Comparison of ENCODE assay signal across 8 cellular contexts in the genomic region with DNA sequence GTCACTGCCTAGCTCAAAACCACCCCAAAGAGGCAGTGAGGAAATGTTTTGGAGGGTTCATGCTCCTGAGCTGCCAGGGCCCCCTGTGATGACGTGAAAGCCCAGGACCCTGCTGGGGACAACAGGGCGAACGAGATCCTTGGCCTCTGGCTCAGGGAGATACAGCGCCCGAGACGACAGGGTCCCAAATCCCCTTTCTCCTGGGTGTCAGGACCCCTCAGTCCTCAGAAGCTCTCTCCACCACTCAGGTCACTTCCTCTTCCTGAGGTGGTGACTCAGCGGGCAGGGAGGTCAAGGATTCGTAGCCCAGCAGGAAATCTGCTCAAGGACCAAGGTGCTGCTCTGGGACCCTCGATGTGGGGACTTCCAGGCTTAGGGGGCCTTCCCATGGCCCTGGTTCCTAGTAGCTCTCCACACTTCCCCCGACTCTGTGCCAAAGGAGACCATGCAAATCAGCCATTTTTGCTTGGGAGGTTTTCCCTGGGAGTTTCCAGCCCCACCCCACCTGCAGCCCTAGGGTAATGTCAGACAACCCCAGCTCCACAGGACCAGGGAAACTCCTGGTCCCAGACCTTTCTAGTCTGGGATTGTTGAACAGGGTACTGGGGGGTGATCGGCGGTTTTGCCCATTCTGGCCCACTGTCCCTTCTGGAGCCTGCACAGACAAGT. TPM values are rescaled to one million over a fixed set of nuclear protein-coding genes. Genes with fewer than 3 reads are reported as not detected.
DNase-seq lines count a peak whose midpoint lies in the region; ATAC-seq, FAIRE-seq and TF ChIP-seq lines count a peak whose summit lies in the region.

No MANE protein-coding gene starts in this region.

- H3K27me3 ChIP-seq in thymus (ENCODE audit: control insufficient read depth, insufficient read depth) = no peaks in the 10 kb centered on the region

- no peaks in the 10 kb centered on the region for H3K27me3 Mint-ChIP-seq in activated T-helper 1 cell treated with anti-CD3 and anti-CD28 coated beads, Interleukin-12 subunit alpha, Interleukin-12 subunit beta, Interleukin-2, Interleukin-4 antibody, amounts not matched to agents 30 ng/mL and 10 ng/mL and 1 ng/mL, durations not matched to agents 14 hours and 24 hours and 36 hours (ENCODE audit: insufficient read depth)

- H3K9me3 Mint-ChIP-seq in activated T-helper 1 cell treated with anti-CD3 and anti-CD28 coated beads, Interleukin-12 subunit alpha, Interleukin-12 subunit beta, Interleukin-2, Interleukin-4 antibody, amounts not matched to agents 30 ng/mL and 10 ng/mL and 1 ng/mL, durations not matched to agents 14 hours and 24 hours and 36 hours = no peaks in the 10 kb centered on the region

- H3K4me3 ChIP-seq in kidney (ENCODE audit: low read length in 2 of 2) (no peak overlapping the region), thymus (ENCODE audit: low read length) (peak overlapping the region; percentile 43)

- WGBS in thymus = 39% methylated on average over 12 of the region's 12 CpGs

- peak overlapping the region; percentile 54 for H3K4me3 Mint-ChIP-seq in activated T-helper 1 cell treated with anti-CD3 and anti-CD28 coated beads, Interleukin-12 subunit alpha, Interleukin-12 subunit beta, Interleukin-2, Interleukin-4 antibody, amounts not matched to agents 30 ng/mL and 10 ng/mL and 1 ng/mL, durations not matched to agents 14 hours and 24 hours and 36 hours

- peaks cover 4% of the 10 kb centered on the region for H3K36me3 Mint-ChIP-seq in activated T-helper 1 cell treated with anti-CD3 and anti-CD28 coated beads, Interleukin-12 subunit alpha, Interleukin-12 subunit beta, Interleukin-2, Interleukin-4 antibody, amounts not matched to agents 30 ng/mL and 10 ng/mL and 1 ng/mL, durations not matched to agents 14 hours and 24 hours and 36 hours (ENCODE audit: low read depth)

- no peaks in the 10 kb centered on the region for H3K9me3 ChIP-seq in kidney (ENCODE audit: control insufficient read depth in 1 of 2, low read length in 2 of 2)
- H3K9me3 ChIP-seq in thymus (ENCODE audit: control insufficient read depth) = no peaks in the 10 kb centered on the region

- peak overlapping the region; percentile 16 to 34 for H3K9ac ChIP-seq in kidney (ENCODE audit: low read length in 2 of 2)

- H3K36me3 ChIP-seq in kidney (ENCODE audit: control insufficient read depth in 1 of 2, insufficient read depth in 2 of 2, low read length in 2 of 2) (peaks cover 0 to 4% of the 10 kb centered on the region in 2 donors), thymus (ENCODE audit: control insufficient read depth, insufficient read depth) (peaks cover 10% of the 10 kb centered on the region)

- H3K4me1 ChIP-seq in kidney (ENCODE audit: control insufficient read depth in 1 of 2, insufficient read depth in 1 of 2, low read depth in 1 of 2, low read length in 2 of 2) (peaks cover 75 to 83% of the 10 kb centered on the region in 2 donors), thymus (ENCODE audit: control insufficient read depth, insufficient read depth, low read length) (peaks cover 75% of the 10 kb centered on the region)

- ATAC-seq in GM18498 (IDR thresholded peaks at IDR 0.05; ENCODE audit: unreplicated experiment) = no peak

- no peak for FAIRE-seq in kidney (lab: Jason Lieb, UNC)

- intact Hi-C loops in activated T-helper 1 cell treated with anti-CD3 and anti-CD28 coated beads, Interleukin-12 subunit alpha, Interleukin-12 subunit beta, Interleukin-2, Interleukin-4 antibody, amounts not matched to agents 30 ng/mL and 10 ng/mL and 1 ng/mL, durations not matched to agents 14 hours and 24 hours and 36 hours (cut with micrococcal nuclease) = loop anchor here (1.0 to 5.0 kb wide), 2 partner anchors 15 to 84 kb away; a partner anchor contains a TSS
- intact Hi-C loops in kidney (cut with DNase I) = no loop called here

- H3K27ac ChIP-seq in kidney (ENCODE audit: low read depth in 2 of 2, low read length in 2 of 2) = peak overlapping the region; percentile 86 to 92
- peak overlapping the region; percentile 96 for H3K27ac ChIP-seq in thymus (ENCODE audit: low read depth)

- peak; percentile 77 for DNase-seq in activated CD8-positive, alpha-beta memory T cell treated with anti-CD3 and anti-CD28 coated beads for 24 hours
- no peak for DNase-seq in activated CD8-positive, alpha-beta memory T cell treated with anti-CD3 and anti-CD28 coated beads, Interleukin-2, amount 50 U/mL, for 48 hours
- no peak for DNase-seq in activated T-helper 1 cell treated with anti-CD3 and anti-CD28 coated beads, Interleukin-12 subunit alpha, Interleukin-12 subunit beta, Interleukin-2, Interleukin-4 antibody, amounts not matched to agents 30 ng/mL and 10 ng/mL and 1 ng/mL, durations not matched to agents 14 hours and 24 hours and 36 hours (ENCODE audit: low spot score)
- DNase-seq in kidney = peak; percentile 75
- DNase-seq in SIG-M5 treated with dmso at 0.1 percent for 504 hours (lab: John Stamatoyannopoulos, UW; ENCODE audit: unreplicated experiment) = no peak
- DNase-seq in activated CD4-positive, CD25-positive, alpha-beta regulatory T cell treated with anti-CD3 and anti-CD28 coated beads, Interleukin-2, amount 50 U/mL, for 72 hours = no peak

- TF ChIP-seq CTCF in kidney (IDR thresholded peaks at IDR 0.05; ENCODE audit: borderline replicate concordance, extremely low read depth, insufficient read depth) = no peak

- H3K27ac Mint-ChIP-seq in activated T-helper 1 cell treated with anti-CD3 and anti-CD28 coated beads, Interleukin-12 subunit alpha, Interleukin-12 subunit beta, Interleukin-2, Interleukin-4 antibody, amounts not matched to agents 30 ng/mL and 10 ng/mL and 1 ng/mL, durations not matched to agents 14 hours and 24 hours and 36 hours = peak overlapping the region; percentile 91

- peaks cover 74% of the 10 kb centered on the region for H3K4me1 Mint-ChIP-seq in activated T-helper 1 cell treated with anti-CD3 and anti-CD28 coated beads, Interleukin-12 subunit alpha, Interleukin-12 subunit beta, Interleukin-2, Interleukin-4 antibody, amounts not matched to agents 30 ng/mL and 10 ng/mL and 1 ng/mL, durations not matched to agents 14 hours and 24 hours and 36 hours (ENCODE audit: low read depth)

RNA-seq across cellular contexts. Expression of a gene that starts 12.8 kb away (rescaled TPM):
- 27.3 and 32.4 TPM in 2 replicates for total RNA-seq in activated T-helper 1 cell treated with anti-CD3 and anti-CD28 coated beads, Interleukin-12 subunit alpha, Interleukin-12 subunit beta, Interleukin-2, Interleukin-4 antibody, amounts not matched to agents 30 ng/mL and 10 ng/mL and 1 ng/mL, durations not matched to agents 14 hours and 24 hours and 36 hours
- 57.5 TPM for total RNA-seq in kidney
- 5.0 TPM for polyA plus RNA-seq in kidney (ENCODE audit: insufficient read depth, low read depth, low replicate concordance)
- polyA plus RNA-seq in thymus = 14.0 TPM

RNA-seq across cellular contexts. Expression of a gene that starts 29.2 kb away (rescaled TPM):
- total RNA-seq in activated T-helper 1 cell treated with anti-CD3 and anti-CD28 coated beads, Interleukin-12 subunit alpha, Interleukin-12 subunit beta, Interleukin-2, Interleukin-4 antibody, amounts not matched to agents 30 ng/mL and 10 ng/mL and 1 ng/mL, durations not matched to agents 14 hours and 24 hours and 36 hours = 5.1 and 5.5 TPM in 2 replicates
- total RNA-seq in kidney = 1.1 TPM
- polyA plus RNA-seq in kidney (ENCODE audit: insufficient read depth, low read depth, low replicate concordance) (not detected), thymus (1.3 TPM)

RNA-seq across cellular contexts. Expression of a gene that starts 43.2 kb away (rescaled TPM):
- total RNA-seq in activated T-helper 1 cell treated with anti-CD3 and anti-CD28 coated beads, Interleukin-12 subunit alpha, Interleukin-12 subunit beta, Interleukin-2, Interleukin-4 antibody, amounts not matched to agents 30 ng/mL and 10 ng/mL and 1 ng/mL, durations not matched to agents 14 hours and 24 hours and 36 hours = not detected in 2 replicates
- not detected for total RNA-seq in kidney
- polyA plus RNA-seq in kidney (ENCODE audit: insufficient read depth, low read depth, low replicate concordance) = not detected
- polyA plus RNA-seq in thymus = 2.9 TPM

RNA-seq across cellular contexts. Expression of a gene that starts 58.7 kb away (rescaled TPM):
- total RNA-seq in activated T-helper 1 cell treated with anti-CD3 and anti-CD28 coated beads, Interleukin-12 subunit alpha, Interleukin-12 subunit beta, Interleukin-2, Interleukin-4 antibody, amounts not matched to agents 30 ng/mL and 10 ng/mL and 1 ng/mL, durations not matched to agents 14 hours and 24 hours and 36 hours = not detected in 2 replicates
- total RNA-seq in kidney = not detected
- not detected for polyA plus RNA-seq in kidney (ENCODE audit: insufficient read depth, low read depth, low replicate concordance)
- not detected for polyA plus RNA-seq in thymus

Comparison
In these comparisons a context has a peak if more than half of its experiments do, and no peak if none do; other contexts are left out.
1. DNase-seq: peak in activated CD8-positive, alpha-beta memory T cell treated with anti-CD3 and anti-CD28 coated beads for 24 hours (single experiment) and kidney (single experiment); none in activated CD8-positive, alpha-beta memory T cell treated with anti-CD3 and anti-CD28 coated beads, Interleukin-2, amount 50 U/mL, for 48 hours (single experiment), activated T-helper 1 cell treated with anti-CD3 and anti-CD28 coated beads, Interleukin-12 subunit alpha, Interleukin-12 subunit beta, Interleukin-2, Interleukin-4 antibody, amounts not matched to agents 30 ng/mL and 10 ng/mL and 1 ng/mL, durations not matched to agents 14 hours and 24 hours and 36 hours (single experiment), SIG-M5 treated with dmso at 0.1 percent for 504 hours (single experiment) and activated CD4-positive, CD25-positive, alpha-beta regulatory T cell treated with anti-CD3 and anti-CD28 coated beads, Interleukin-2, amount 50 U/mL, for 72 hours (single experiment).